In the genomic region with DNA sequence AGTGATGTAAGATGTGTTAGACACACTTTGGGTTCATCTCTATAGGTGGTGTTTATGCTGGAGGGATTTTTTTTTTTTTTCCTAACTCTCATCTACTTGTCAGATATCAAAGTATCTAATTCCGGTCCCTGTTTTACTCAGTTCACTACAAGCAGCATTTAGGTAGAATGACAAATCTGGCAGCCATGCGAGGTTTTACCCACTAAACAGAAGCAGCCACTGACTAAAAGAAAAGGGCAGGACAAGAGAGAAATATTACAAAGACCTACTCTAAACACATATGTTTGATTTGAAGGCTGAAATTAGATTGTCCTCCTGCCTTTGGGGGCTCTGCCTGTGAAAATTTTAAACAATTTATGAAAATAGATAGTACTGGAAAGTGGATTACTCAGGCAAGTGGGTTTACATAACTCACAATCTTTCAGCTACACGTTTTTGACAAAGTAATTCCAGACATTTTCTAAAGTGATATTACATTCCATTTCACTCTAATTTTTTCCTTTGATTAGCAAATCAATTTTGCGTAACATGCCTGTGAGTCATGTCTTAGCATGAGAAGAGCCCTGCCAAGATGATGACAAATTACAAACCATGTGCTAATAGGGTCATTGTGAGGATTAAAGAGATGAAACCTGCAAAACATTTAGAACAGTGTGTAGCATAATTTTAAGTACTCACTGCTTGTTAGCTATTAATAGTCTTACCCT, we compare ENCODE assay signal across 12 cellular contexts.
DNase-seq lines count a peak whose midpoint lies in the region; ATAC-seq and TF ChIP-seq lines count a peak whose summit lies in the region.
"Had no signal": no experiment of that assay in that cellular context is flagged by ENCODE, and none has a peak within 500 bp of the region (broad histone marks: within the 10 kb centered on the region; RNA-seq: fewer than 3 reads in every experiment).

No MANE protein-coding gene starts in this region.

- WGBS in thyroid gland, 2 donors = 69 to 75% methylated on average over 4 of the region's 4 CpGs

- no TSS peak for BruUV-seq in Caco-2 (replicated peaks; lab: Mats Ljungman, UMichigan)

- TF ChIP-seq POLR2A in thyroid gland (IDR thresholded peaks at IDR 0.05) = no peak

- POLR2A ChIA-PET in Caco-2 (lab: Charles Lee) = no interaction called here
- POLR2A ChIA-PET in activated CD4-positive, alpha-beta T cell treated with anti-CD3 and anti-CD28 coated beads for 36 hours (lab: Charles Lee) = no interaction called here

- no peaks in the 10 kb centered on the region for H3K27me3 ChIP-seq in Caco-2 (replicated peaks; ENCODE audit: control insufficient read depth, insufficient read depth, low read length)
- no peaks in the 10 kb centered on the region for H3K27me3 ChIP-seq in thyroid gland
- H3K27me3 ChIP-seq: heart left ventricle had no signal

- H3K4me1 Mint-ChIP-seq in Caco-2 (ENCODE audit: low read depth, unreplicated experiment) = no peaks in the 10 kb centered on the region
- no peaks in the 10 kb centered on the region for H3K4me1 Mint-ChIP-seq in activated CD4-positive, alpha-beta T cell treated with anti-CD3 and anti-CD28 coated beads for 36 hours

- intact Hi-C loops in Caco-2 (cut with micrococcal nuclease; ENCODE audit: unreplicated experiment) (no loop called here), thyroid gland (cut with DNase I) (no loop called here)
- intact Hi-C loops in activated CD4-positive, alpha-beta T cell treated with anti-CD3 and anti-CD28 coated beads for 36 hours (cut with DNase I, micrococcal nuclease) = no loop called here

- peaks cover 9% of the 10 kb centered on the region for H3K27me3 Mint-ChIP-seq in Caco-2 (ENCODE audit: insufficient read depth, unreplicated experiment)
- no peaks in the 10 kb centered on the region for H3K27me3 Mint-ChIP-seq in activated CD4-positive, alpha-beta T cell treated with anti-CD3 and anti-CD28 coated beads for 36 hours

- peak; percentile 11 for DNase-seq in CD1c-positive myeloid dendritic cell (ENCODE audit: extremely low spot score)
- peak; percentile 27 for DNase-seq in NCI-H446 treated with DMSO at 0.1 percent for 48 hours (lab: John Stamatoyannopoulos, UW)
- DNase-seq in choroid plexus epithelial cell (ENCODE audit: low read depth) = peak; percentile 96
- peak; percentile 82 for DNase-seq in non-pigmented ciliary epithelial cell (ENCODE audit: low read depth)
- no peak for DNase-seq in Caco-2
- DNase-seq in thyroid gland = no peak
- no peak for DNase-seq in activated CD4-positive, alpha-beta T cell treated with anti-CD3 and anti-CD28 coated beads for 36 hours
- DNase-seq: aorta, heart left ventricle, KBM-7, right cardiac atrium had no signal

- CTCF ChIA-PET in Caco-2 (lab: Charles Lee) = no interaction called here
- CTCF ChIA-PET in activated CD4-positive, alpha-beta T cell treated with anti-CD3 and anti-CD28 coated beads for 36 hours (lab: Charles Lee) = no interaction called here

- H3K4me3 ChIP-seq in choroid plexus epithelial cell (ENCODE audit: low read depth, low read length) = no peak overlapping the region
- no peak overlapping the region for H3K4me3 ChIP-seq in Caco-2 (ENCODE audit: low read depth, low read length)
- no peak overlapping the region for H3K4me3 ChIP-seq in thyroid gland (replicated peaks in 1 of 3)
- H3K4me3 ChIP-seq: heart left ventricle had no signal

- TF ChIP-seq CTCF in choroid plexus epithelial cell (conservative IDR thresholded peaks at IDR 0.05; ENCODE audit: low read depth, low read length) = no peak
- no peak for TF ChIP-seq CTCF in Caco-2 (IDR thresholded peaks at IDR 0.05; ENCODE audit: insufficient read depth in 1 of 2, low read depth in 1 of 2, low read length in 1 of 2, severe bottlenecking in 1 of 2, unreplicated experiment in 1 of 2)
- TF ChIP-seq CTCF in thyroid gland (IDR thresholded peaks at IDR 0.05) = no peak

- H3K36me3 ChIP-seq in Caco-2 (ENCODE audit: control insufficient read depth, insufficient read depth, low read length) (no peaks in the 10 kb centered on the region), thyroid gland (no peaks in the 10 kb centered on the region)
- H3K36me3 ChIP-seq: heart left ventricle had no signal

- no peak overlapping the region for H3K27ac ChIP-seq in thyroid gland
- H3K27ac ChIP-seq: heart left ventricle had no signal

- H3K4me1 ChIP-seq in Caco-2 (no peaks in the 10 kb centered on the region), thyroid gland (no peaks in the 10 kb centered on the region)
- H3K4me1 ChIP-seq: heart left ventricle had no signal

- H3K4me3 Mint-ChIP-seq in Caco-2 (ENCODE audit: unreplicated experiment) = no peak overlapping the region
- no peak overlapping the region for H3K4me3 Mint-ChIP-seq in activated CD4-positive, alpha-beta T cell treated with anti-CD3 and anti-CD28 coated beads for 36 hours

- no peak overlapping the region for H3K27ac Mint-ChIP-seq in Caco-2 (ENCODE audit: unreplicated experiment)
- H3K27ac Mint-ChIP-seq in activated CD4-positive, alpha-beta T cell treated with anti-CD3 and anti-CD28 coated beads for 36 hours = no peak overlapping the region

- no peaks in the 10 kb centered on the region for H3K36me3 Mint-ChIP-seq in Caco-2 (ENCODE audit: insufficient read depth, unreplicated experiment)
- H3K36me3 Mint-ChIP-seq in activated CD4-positive, alpha-beta T cell treated with anti-CD3 and anti-CD28 coated beads for 36 hours (ENCODE audit: low read depth) = no peaks in the 10 kb centered on the region

- H3K9me3 ChIP-seq in Caco-2 (no peaks in the 10 kb centered on the region), thyroid gland (no peaks in the 10 kb centered on the region)
- H3K9me3 ChIP-seq: heart left ventricle had no signal

- ATAC-seq in GM18867 (IDR thresholded peaks at IDR 0.05; ENCODE audit: unreplicated experiment) = no peak
- no peak for ATAC-seq in activated CD4-positive, alpha-beta T cell treated with anti-CD3 and anti-CD28 coated beads for 36 hours
- ATAC-seq: right cardiac atrium had no signal

- H3K9me3 Mint-ChIP-seq in Caco-2 (ENCODE audit: unreplicated experiment) = peaks cover under 1% of the 10 kb centered on the region
- H3K9me3 Mint-ChIP-seq in activated CD4-positive, alpha-beta T cell treated with anti-CD3 and anti-CD28 coated beads for 36 hours (ENCODE audit: low read depth) = peaks cover under 1% of the 10 kb centered on the region

Comparison
In these comparisons a context has a peak if more than half of its experiments do, and no peak if none do; other contexts are left out.
1. DNase-seq: peak in CD1c-positive myeloid dendritic cell (single experiment), NCI-H446 treated with DMSO at 0.1 percent for 48 hours (single experiment), choroid plexus epithelial cell (single experiment) and non-pigmented ciliary epithelial cell (single experiment); none in Caco-2 (0 of 2), thyroid gland (0 of 2) and activated CD4-positive, alpha-beta T cell treated with anti-CD3 and anti-CD28 coated beads for 36 hours (single experiment).